In genomic region chr2:113171359-113172075, GRCh38 we compare ENCODE assay signal across 24 cellular contexts. TPM values are rescaled to one million over a fixed set of nuclear protein-coding genes. Genes with fewer than 3 reads are reported as not detected.
DNase-seq lines count a peak whose midpoint lies in the region; ATAC-seq and TF ChIP-seq lines count a peak whose summit lies in the region.
"Had no signal": no experiment of that assay in that cellular context is flagged by ENCODE, and none has a peak within 500 bp of the region (broad histone marks: within the 10 kb centered on the region; RNA-seq: fewer than 3 reads in every experiment).

No MANE protein-coding gene starts in this region.

- no peaks in the 10 kb centered on the region for H3K27me3 ChIP-seq in naive thymus-derived CD4-positive, alpha-beta T cell (ENCODE audit: control insufficient read depth in 2 of 2, insufficient read depth in 2 of 2, low read length in 2 of 2)
- H3K27me3 ChIP-seq in osteoblast (ENCODE audit: insufficient read depth, low read length) = no peaks in the 10 kb centered on the region
- H3K27me3 ChIP-seq: BLaER1 had no signal

- intact Hi-C loops in activated CD4-positive, alpha-beta T cell treated with anti-CD3 and anti-CD28 coated beads for 36 hours (cut with DNase I, micrococcal nuclease) = loop anchor here in 1 of 2 experiments (10.0 kb wide), 1 partner anchor 627 kb away; the partner anchor contains the start of gene POLR1B
- intact Hi-C loops in naive thymus-derived CD4-positive, alpha-beta T cell (cut with micrococcal nuclease) = loop anchor here (2.0 to 10.0 kb wide), 5 partner anchors 175 to 1117 kb away; partner anchors contain the start of genes CKAP2L (in 1 of the 2), SLC20A1 (in 1 of the 2) and TMEM87B (in 1 of the 2)

- H3K4me1 Mint-ChIP-seq in activated CD4-positive, alpha-beta T cell treated with anti-CD3 and anti-CD28 coated beads for 36 hours = peaks cover 73% of the 10 kb centered on the region
- peaks cover 33 to 57% (median 45%) of the 10 kb centered on the region in 3 donors for H3K4me1 Mint-ChIP-seq in IgD-negative memory B cell
- peaks cover 74% of the 10 kb centered on the region for H3K4me1 Mint-ChIP-seq in activated naive CD8-positive, alpha-beta T cell (ENCODE audit: low read depth)
- peaks cover 59 to 83% (median 71%) of the 10 kb centered on the region in 7 donors for H3K4me1 Mint-ChIP-seq in naive thymus-derived CD4-positive, alpha-beta T cell

- H3K4me3 Mint-ChIP-seq in activated CD4-positive, alpha-beta T cell treated with anti-CD3 and anti-CD28 coated beads for 36 hours = no peak overlapping the region
- H3K4me3 Mint-ChIP-seq in IgD-negative memory B cell = peak overlapping the region; percentile 16 to 78 (median 62)
- peak overlapping the region; percentile 64 for H3K4me3 Mint-ChIP-seq in activated naive CD8-positive, alpha-beta T cell
- peak overlapping the region; percentile 26 to 94 (median 76) for H3K4me3 Mint-ChIP-seq in naive thymus-derived CD4-positive, alpha-beta T cell

- H3K27ac ChIP-seq in naive thymus-derived CD4-positive, alpha-beta T cell (ENCODE audit: low read depth, low read length) = peak overlapping the region; percentile 24
- no peak overlapping the region for H3K27ac ChIP-seq in osteoblast (ENCODE audit: low read depth, low read length)
- H3K27ac ChIP-seq: BLaER1 had no signal

- peak; percentile 39 for DNase-seq in activated CD4-positive, alpha-beta T cell treated with anti-CD3 and anti-CD28 coated beads for 36 hours
- no peak for DNase-seq in activated CD4-positive, alpha-beta T cell treated with anti-CD3 and anti-CD28 coated beads, Interleukin-2, amount 50 U/mL, for 4 hours
- no peak for DNase-seq in naive thymus-derived CD4-positive, alpha-beta T cell
- DNase-seq in hepatic stellate cell (ENCODE audit: low spot score) = no peak
- DNase-seq in osteoblast (ENCODE audit: insufficient read length, low spot score, missing footprints) = no peak
- DNase-seq in foreskin melanocyte = no peak
- DNase-seq: hippocampal formation, kidney glomerular epithelial cell, mesendoderm, NCI-H1105 treated with DMSO at 0.1 percent for 48 hours, NCI-H2107, NCI-H524 treated with DMSO at 0.1 percent for 48 hours, retina, SIG-M5, trophoblast cell had no signal

- no peak for TF ChIP-seq CTCF in osteoblast (IDR thresholded peaks at IDR 0.05; ENCODE audit: extremely low read depth, low read depth, low read length)

- no peaks in the 10 kb centered on the region for H3K79me2 ChIP-seq in osteoblast (ENCODE audit: insufficient read depth, low read length)

- ATAC-seq in activated CD4-positive, alpha-beta T cell treated with anti-CD3 and anti-CD28 coated beads for 36 hours = peak; percentile 3
- ATAC-seq in naive thymus-derived CD4-positive, alpha-beta T cell = no peak
- ATAC-seq: activated CD4-positive, CD25-positive, alpha-beta regulatory T cell treated with anti-CD3 and anti-CD28 coated beads, Interleukin-2, amount 50 U/mL, for 24 hours had no signal

- POLR2A ChIA-PET in activated CD4-positive, alpha-beta T cell treated with anti-CD3 and anti-CD28 coated beads for 36 hours (lab: Charles Lee) = no interaction called here
- POLR2A ChIA-PET in naive thymus-derived CD4-positive, alpha-beta T cell (lab: Charles Lee) = interaction anchor here (0.7 to 12.9 kb wide), 6 partner anchors 9 to 34 kb away, joined by 3 to 172 read pairs (median 6); no protein-coding TSS in a partner anchor

- no peaks in the 10 kb centered on the region for H3K36me3 ChIP-seq in naive thymus-derived CD4-positive, alpha-beta T cell (ENCODE audit: control insufficient read depth in 2 of 3, insufficient read depth in 3 of 3, low read length in 3 of 3)
- H3K36me3 ChIP-seq in osteoblast (ENCODE audit: insufficient read depth, low read length) = no peaks in the 10 kb centered on the region
- H3K36me3 ChIP-seq: BLaER1 had no signal

- H3K9me3 ChIP-seq in naive thymus-derived CD4-positive, alpha-beta T cell (ENCODE audit: control insufficient read depth in 2 of 3, low read length in 3 of 3) = no peaks in the 10 kb centered on the region
- no peaks in the 10 kb centered on the region for H3K9me3 ChIP-seq in osteoblast (ENCODE audit: low read depth, low read length)
- H3K9me3 ChIP-seq: BLaER1 had no signal

- CTCF ChIA-PET in activated CD4-positive, alpha-beta T cell treated with anti-CD3 and anti-CD28 coated beads for 36 hours (lab: Charles Lee) = interaction anchor here (1.2 to 6.6 kb wide), 4 partner anchors 14 to 34 kb away, joined by 4 to 95 read pairs (median 39); no protein-coding TSS in a partner anchor
- CTCF ChIA-PET in naive thymus-derived CD4-positive, alpha-beta T cell (lab: Charles Lee) = interaction anchor here (0.9 to 7.9 kb wide), 8 partner anchors 10 to 211 kb away, joined by 3 to 80 read pairs (median 4); no protein-coding TSS in a partner anchor

- peaks cover 53% of the 10 kb centered on the region for H3K36me3 Mint-ChIP-seq in activated CD4-positive, alpha-beta T cell treated with anti-CD3 and anti-CD28 coated beads for 36 hours (ENCODE audit: low read depth)
- H3K36me3 Mint-ChIP-seq in IgD-negative memory B cell = no peaks in the 10 kb centered on the region
- peaks cover 11% of the 10 kb centered on the region for H3K36me3 Mint-ChIP-seq in activated naive CD8-positive, alpha-beta T cell
- peaks cover 3 to 42% (median 7%) of the 10 kb centered on the region in 5 donors for H3K36me3 Mint-ChIP-seq in naive thymus-derived CD4-positive, alpha-beta T cell

- no peak overlapping the region for H3K4me2 ChIP-seq in osteoblast (ENCODE audit: insufficient read depth, low read length)

- H3K27me3 Mint-ChIP-seq in activated CD4-positive, alpha-beta T cell treated with anti-CD3 and anti-CD28 coated beads for 36 hours = no peaks in the 10 kb centered on the region
- no peaks in the 10 kb centered on the region for H3K27me3 Mint-ChIP-seq in IgD-negative memory B cell
- H3K27me3 Mint-ChIP-seq in activated naive CD8-positive, alpha-beta T cell = no peaks in the 10 kb centered on the region
- H3K27me3 Mint-ChIP-seq in naive thymus-derived CD4-positive, alpha-beta T cell = peaks cover 0 to 5% (median 0%) of the 10 kb centered on the region in 5 donors

- H4K20me1 ChIP-seq in osteoblast (ENCODE audit: insufficient read depth, low read length) = no peaks in the 10 kb centered on the region

- H3K4me3 ChIP-seq in naive thymus-derived CD4-positive, alpha-beta T cell (ENCODE audit: low read length) = no peak overlapping the region
- H3K4me3 ChIP-seq in osteoblast (ENCODE audit: insufficient read depth, low read length) = no peak overlapping the region
- H3K4me3 ChIP-seq: BLaER1 had no signal

- peaks cover 67 to 69% of the 10 kb centered on the region in 2 donors for H3K4me1 ChIP-seq in naive thymus-derived CD4-positive, alpha-beta T cell (ENCODE audit: control insufficient read depth in 2 of 2, insufficient read depth in 2 of 2, low read length in 2 of 2)
- H3K4me1 ChIP-seq in osteoblast (ENCODE audit: insufficient read depth, low read length) = no peaks in the 10 kb centered on the region

- H3K27ac Mint-ChIP-seq in activated CD4-positive, alpha-beta T cell treated with anti-CD3 and anti-CD28 coated beads for 36 hours = peak overlapping the region; percentile 99
- peak overlapping the region; percentile 76 to 91 (median 83) for H3K27ac Mint-ChIP-seq in IgD-negative memory B cell
- H3K27ac Mint-ChIP-seq in activated naive CD8-positive, alpha-beta T cell = peak overlapping the region; percentile 94
- peak overlapping the region; percentile 72 to 98 (median 93) for H3K27ac Mint-ChIP-seq in naive thymus-derived CD4-positive, alpha-beta T cell

- no peak overlapping the region for H2AFZ ChIP-seq in osteoblast (ENCODE audit: low read length)

- H3K9me3 Mint-ChIP-seq in activated CD4-positive, alpha-beta T cell treated with anti-CD3 and anti-CD28 coated beads for 36 hours (ENCODE audit: low read depth) = peaks cover 8% of the 10 kb centered on the region
- peaks cover 0 to 2% (median 0%) of the 10 kb centered on the region in 3 donors for H3K9me3 Mint-ChIP-seq in IgD-negative memory B cell
- H3K9me3 Mint-ChIP-seq in activated naive CD8-positive, alpha-beta T cell (ENCODE audit: low read depth) = no peaks in the 10 kb centered on the region
- peaks cover 0 to 5% (median 0%) of the 10 kb centered on the region in 11 donors for H3K9me3 Mint-ChIP-seq in naive thymus-derived CD4-positive, alpha-beta T cell

RNA-seq across cellular contexts. Expression of gene PSD4, which starts 2.3 kb away (rescaled TPM):
- 100 to 1,000 TPM; 232 to 274 TPM for total RNA-seq in activated CD4-positive, alpha-beta T cell treated with anti-CD3 and anti-CD28 coated beads for 36 hours
- polyA plus RNA-seq in IgD-negative memory B cell = 36.4 TPM
- 100 to 1,000 TPM in 4 of 5 experiments, 10 to 100 TPM in 1; 96.4 to 399 (median 167) TPM for total RNA-seq in naive thymus-derived CD4-positive, alpha-beta T cell
- 10 to 100 TPM; 28.0 to 50.4 TPM for polyA plus RNA-seq in naive thymus-derived CD4-positive, alpha-beta T cell
- 1.2 and 1.8 TPM in 2 replicates for total RNA-seq in osteoblast

RNA-seq across cellular contexts. Expression of gene IL1RN, which starts 44.1 kb away (rescaled TPM):
- 1 to 10 TPM; 4.6 to 4.8 TPM for total RNA-seq in activated CD4-positive, alpha-beta T cell treated with anti-CD3 and anti-CD28 coated beads for 36 hours
- polyA plus RNA-seq in IgD-negative memory B cell = not detected
- 10 to 100 TPM in 1 of 5 experiments, 1 to 10 TPM in 4; 1.7 to 14.3 (median 2.3) TPM for total RNA-seq in naive thymus-derived CD4-positive, alpha-beta T cell
- polyA plus RNA-seq in naive thymus-derived CD4-positive, alpha-beta T cell = not detected
- total RNA-seq in osteoblast = not detected in 2 replicates
- total RNA-seq: A172, astrocyte, fibroblast of villous mesenchyme, HT1080, OCI-LY7 had no signal

Comparison
In these comparisons a context has a peak if more than half of its experiments do, and no peak if none do; other contexts are left out.
1. RNA of gene PSD4, which starts 2.3 kb away (total RNA-seq): 232 to 274 TPM in activated CD4-positive, alpha-beta T cell treated with anti-CD3 and anti-CD28 coated beads for 36 hours and 96.4 to 399 TPM in naive thymus-derived CD4-positive, alpha-beta T cell; 1.2 to 1.8 TPM in osteoblast; every median in the first group is over 10 times any median in the second.
2. Peak in every context shown above with its lines, with median percentiles within 50 percentile points of each other: H3K27ac Mint-ChIP-seq.